34 cellular contexts compared by ENCODE assay signal in genomic region chr19:34151439-34151838, GRCh38. TPM values are rescaled to one million over a fixed set of nuclear protein-coding genes. Genes with fewer than 3 reads are reported as not detected.
DNase-seq lines count a peak whose midpoint lies in the region; ATAC-seq, FAIRE-seq and TF ChIP-seq lines count a peak whose summit lies in the region.
"Had no signal": no experiment of that assay in that cellular context is flagged by ENCODE, and none has a peak within 500 bp of the region (broad histone marks: within the 10 kb centered on the region; RNA-seq: fewer than 3 reads in every experiment).

No MANE protein-coding gene starts in this region.

- FAIRE-seq in A549 (lab: Jason Lieb, UNC) (peak; percentile 67), GM18507 (lab: Jason Lieb, UNC) (peak; percentile 33), K562 (lab: Jason Lieb, UNC) (no peak)
- FAIRE-seq: A204.1, D721Med had no signal

- H3K27ac ChIP-seq in A549 (no peak overlapping the region), HEK293 (ENCODE audit: extremely low read depth, low read depth, low read length) (no peak overlapping the region), K562 (ENCODE audit: extremely low read depth, low read depth, low read length) (no peak overlapping the region), mesendoderm (ENCODE audit: low read depth, low read length) (no peak overlapping the region)
- H3K27ac ChIP-seq: 22Rv1; BLaER1; BLaER1 treated with 17β-estradiol and CSF1 and Interleukin-3, amounts not matched to agents 10 nM and 100 nM; C4-2B had no signal

- TF ChIP-seq POLR2A in A549 (IDR thresholded peaks at IDR 0.05; ENCODE audit: low read length): no peak
- TF ChIP-seq POLR2A in K562 (conservative IDR thresholded peaks at IDR 0.05): no peak

- H4K8ac ChIP-seq in mesendoderm (ENCODE audit: low read depth, low read length): no peak overlapping the region

- H2BK5ac ChIP-seq in mesendoderm (ENCODE audit: low read length): no peak overlapping the region

- H3K9me3 ChIP-seq in A549 (no peaks in the 10 kb centered on the region), HEK293 (ENCODE audit: control insufficient read depth, insufficient read depth, low read depth, low read length) (no peaks in the 10 kb centered on the region), K562 (replicated peaks; ENCODE audit: control insufficient read depth, insufficient read depth, low read depth, low read length) (no peaks in the 10 kb centered on the region)
- H3K9me3 ChIP-seq: BE2C; BLaER1; BLaER1 treated with 17β-estradiol and CSF1 and Interleukin-3, amounts not matched to agents 10 nM and 100 nM; Caco-2 had no signal

- H3K4me1 ChIP-seq in A549 (no peaks in the 10 kb centered on the region), HEK293 (ENCODE audit: control insufficient read depth, insufficient read depth, low read length) (no peaks in the 10 kb centered on the region), K562 (replicated peaks in 1 of 2; ENCODE audit: control insufficient read depth in 2 of 2, insufficient read depth in 2 of 2, low read length in 2 of 2) (no peaks in the 10 kb centered on the region), mesendoderm (ENCODE audit: control insufficient read depth, low read depth, low read length) (no peaks in the 10 kb centered on the region)
- H3K4me1 ChIP-seq: BE2C; BLaER1; BLaER1 treated with 17β-estradiol and CSF1 and Interleukin-3, amounts not matched to agents 10 nM and 100 nM; Caco-2 had no signal

- H3K4me2 ChIP-seq in A549: no peak overlapping the region
- no peak overlapping the region for H3K4me2 ChIP-seq in K562 (ENCODE audit: insufficient read depth, low read length)
- H3K4me2 ChIP-seq in mesendoderm (ENCODE audit: low read length): no peak overlapping the region
- H3K4me2 ChIP-seq: BLaER1; BLaER1 treated with 17β-estradiol and CSF1 and Interleukin-3, amounts not matched to agents 10 nM and 100 nM had no signal

- H3K23ac ChIP-seq in mesendoderm (ENCODE audit: low read length): no peak overlapping the region

- ATAC-seq in A549 (no peak), K562 (no peak)
- ATAC-seq: CD8-positive, alpha-beta T cell had no signal

- WGBS in A549 (ENCODE audit: missing lambda C conversion rate): 65% methylated on average over 5 of the region's 5 CpGs
- 24% methylated on average over 5 of the region's 5 CpGs for WGBS in K562 (ENCODE audit: insufficient coverage, low coverage, missing lambda C conversion rate)
- WGBS in mesendoderm (ENCODE audit: extremely low coverage, insufficient coverage, low lambda C conversion rate): no CpG with 5 or more reads among the region's 5 CpGs

- H2BK15ac ChIP-seq in mesendoderm (replicated peaks; ENCODE audit: low read depth): no peak overlapping the region

- H3K36me3 ChIP-seq in HEK293 (ENCODE audit: control insufficient read depth in 2 of 2, insufficient read depth in 1 of 2, low read length in 2 of 2) (no peaks in the 10 kb centered on the region; a peak in 1 of 3 replicates), K562 (ENCODE audit: control insufficient read depth, insufficient read depth, low read length) (no peaks in the 10 kb centered on the region), mesendoderm (ENCODE audit: control insufficient read depth, insufficient read depth, low read length) (no peaks in the 10 kb centered on the region)
- H3K36me3 ChIP-seq: BE2C; BLaER1; BLaER1 treated with 17β-estradiol and CSF1 and Interleukin-3, amounts not matched to agents 10 nM and 100 nM had no signal

- no peak overlapping the region for H3K18ac ChIP-seq in mesendoderm (ENCODE audit: low read length)

- POLR2A ChIA-PET in A549 (lab: Yijun Ruan, JAX): interaction anchor here (0.5 to 1.3 kb wide), 2 partner anchors 17 to 23 kb away, joined by 3 to 4 read pairs; no protein-coding TSS in a partner anchor
- POLR2A ChIA-PET in HEK293 (lab: Yijun Ruan, JAX): no interaction called here
- POLR2A ChIA-PET in K562 (lab: Yijun Ruan, JAX): interaction anchor here (0.6 to 0.7 kb wide), 2 partner anchors 9 to 13 kb away, joined by 3 read pairs; no protein-coding TSS in a partner anchor

- no peak overlapping the region for H3K4ac ChIP-seq in mesendoderm (ENCODE audit: low read depth, low read length)

- CTCF ChIA-PET in A549 (lab: Yijun Ruan, JAX): interaction anchor here (0.6 to 13.1 kb wide), 5 partner anchors 110 to 743 kb away, joined by 3 to 258 read pairs (median 5); no protein-coding TSS in a partner anchor
- CTCF ChIA-PET in HEK293 (lab: Yijun Ruan, JAX): interaction anchor here (0.6 to 10.8 kb wide), 9 partner anchors 32 to 379 kb away, joined by 3 to 110 read pairs (median 4); no protein-coding TSS in a partner anchor
- CTCF ChIA-PET in K562 (lab: Yijun Ruan, JAX; ENCODE audit: low intra/inter-chr PET ratio): no interaction called here

- no peak overlapping the region for H4K5ac ChIP-seq in mesendoderm (ENCODE audit: low read length)

- H4K20me1 ChIP-seq in K562 (replicated peaks; ENCODE audit: control insufficient read depth, insufficient read depth, low read length): no peaks in the 10 kb centered on the region
- H4K20me1 ChIP-seq: BLaER1; BLaER1 treated with 17β-estradiol and CSF1 and Interleukin-3, amounts not matched to agents 10 nM and 100 nM had no signal

- intact Hi-C loops in K562 (cut with micrococcal nuclease): no loop called here

- no peak overlapping the region for H2AFZ ChIP-seq in K562 (ENCODE audit: low read depth, low read length)

- no peak overlapping the region for H3K4me3 ChIP-seq in A549
- no peak overlapping the region for H3K4me3 ChIP-seq in HEK293 (ENCODE audit: low read depth, low read length)
- H3K4me3 ChIP-seq in K562: no peak overlapping the region
- H3K4me3 ChIP-seq in mesendoderm (ENCODE audit: low read length): no peak overlapping the region
- H3K4me3 ChIP-seq: BLaER1; BLaER1 treated with 17β-estradiol and CSF1 and Interleukin-3, amounts not matched to agents 10 nM and 100 nM had no signal

- in situ Hi-C loops in K562 (cut with MboI): no loop called here

- no peak overlapping the region for H2AK5ac ChIP-seq in mesendoderm (ENCODE audit: low read length)

- H3K9me1 ChIP-seq in K562 (ENCODE audit: control insufficient read depth, insufficient read depth, low read length): no peaks in the 10 kb centered on the region

- no TSS peak for BruUV-seq in K562 (replicated peaks; lab: Mats Ljungman, UMichigan)

- no peak for TF ChIP-seq RAD21 in A549 (conservative IDR thresholded peaks at IDR 0.05 in 1 of 2, IDR thresholded peaks at IDR 0.05 in 1 of 2)
- TF ChIP-seq RAD21 in K562 (CRISPR knock-in tag; conservative IDR thresholded peaks at IDR 0.05 in 1 of 2, IDR thresholded peaks at IDR 0.05 in 1 of 2): no peak

- H3K79me2 ChIP-seq in K562 (ENCODE audit: control insufficient read depth, insufficient read depth, low read length) (no peaks in the 10 kb centered on the region), mesendoderm (ENCODE audit: control insufficient read depth, insufficient read depth, low read length) (no peaks in the 10 kb centered on the region)

- peaks cover 0 to 2% of the 10 kb centered on the region in 2 experiments; a peak in 1 of 5 replicates for H3K27me3 ChIP-seq in K562 (ENCODE audit: control insufficient read depth in 2 of 2, insufficient read depth in 2 of 2, low read length in 2 of 2)
- H3K27me3 ChIP-seq in mesendoderm (ENCODE audit: insufficient read depth, low read length, poor library complexity): no peaks in the 10 kb centered on the region
- H3K27me3 ChIP-seq: BE2C; BLaER1; BLaER1 treated with 17β-estradiol and CSF1 and Interleukin-3, amounts not matched to agents 10 nM and 100 nM had no signal

- no peak overlapping the region for H3K56ac ChIP-seq in mesendoderm (ENCODE audit: low read length)

- no peaks in the 10 kb centered on the region for H3K79me1 ChIP-seq in mesendoderm (ENCODE audit: low read length)

- H3K9ac ChIP-seq in K562 (ENCODE audit: insufficient read depth in 1 of 2, low read depth in 2 of 2, low read length in 2 of 2) (no peak overlapping the region), mesendoderm (ENCODE audit: low read length) (no peak overlapping the region)
- H3K9ac ChIP-seq: BLaER1; BLaER1 treated with 17β-estradiol and CSF1 and Interleukin-3, amounts not matched to agents 10 nM and 100 nM had no signal

- TF ChIP-seq CTCF in A549 (IDR thresholded peaks at IDR 0.05) (no peak), HEK293 (tag by site-specific recombination; IDR thresholded peaks at IDR 0.05) (no peak), K562 (IDR thresholded peaks at IDR 0.05 in 2 of 3, conservative IDR thresholded peaks at IDR 0.05 in 1 of 3; ENCODE audit: insufficient read depth in 2 of 3, low read depth in 1 of 3, low read length in 3 of 3) (no peak)

- no peak for DNase-seq in A549 (ENCODE audit: low read depth in 1 of 2, low spot score in 1 of 2)
- DNase-seq in GM18507 (ENCODE audit: extremely low spot score, insufficient read length, low read depth): no peak
- DNase-seq in K562 (ENCODE audit: extremely low read depth in 1 of 4, low spot score in 3 of 4): no peak
- DNase-seq in activated naive CD4-positive, alpha-beta T cell treated with Interleukin-2 at 50 U/mL for 16 hours: no peak
- DNase-seq in dedifferentiated amniotic fluid mesenchymal stem cell (ENCODE audit: extremely low spot score): no peak
- DNase-seq in HK-2 (ENCODE audit: unreplicated experiment): no peak
- no peak for DNase-seq in mesendoderm
- DNase-seq: 8988T; ACHN; AML-193; BE2C; C1 segment of cervical spinal cord; Caco-2; Calu3; CD4-positive, alpha-beta memory T cell; CD4-positive, alpha-beta T cell; CD4-positive, CD25-positive, alpha-beta regulatory T cell; CD8-positive, alpha-beta memory T cell; CD8-positive, alpha-beta T cell; COR-L47; DMS 273 treated with DMSO at 0.1 percent for 48 hours; DMS153; DMS53; DMS79; DMS79 treated with DMSO at 0.1 percent for 48 hours; DND-41; EL had no signal

- TF ChIP-seq EP300 in A549 (IDR thresholded peaks at IDR 0.05) (no peak), K562 (IDR thresholded peaks at IDR 0.05; ENCODE audit: low read length) (no peak)

- no peak overlapping the region for H2BK120ac ChIP-seq in mesendoderm (ENCODE audit: low read depth, low read length)

RNA-seq across cellular contexts. Expression of gene LSM14A, which starts 20.9 kb away (rescaled TPM):
- 264 and 278 TPM in 2 replicates for polyA plus RNA-seq in A549 (2011; rRNA removed)
- 272 and 304 TPM in 2 replicates for polyA plus RNA-seq in A549 (2012; cell fraction: cytosol; rRNA removed)
- 99.0 and 113 TPM in 2 replicates for polyA plus RNA-seq in A549 (2012; cell fraction: nucleus; rRNA removed)
- 227 to 253 TPM (median 241 TPM) in 3 replicates for polyA plus RNA-seq in A549 (2017; fragmentation: RNase III; extraction: RNeasy Plus Mini Kit Qiagen cat#74134 plus additional on column Dnase treatment)
- 269 and 305 TPM in 2 replicates for polyA minus RNA-seq in A549 (2011; rRNA and poly(A)+ RNA removed)
- 64.2 and 98.3 TPM in 2 replicates for total RNA-seq in K562 (2011; cell fraction: chromatin; rRNA removed; ENCODE audit: low replicate concordance)
- 52.0 and 54.5 TPM in 2 replicates for total RNA-seq in K562 (2011; cell fraction: nucleolus; rRNA removed)
- total RNA-seq in K562 (2011; cell fraction: nucleoplasm; rRNA removed): 63.2 and 73.9 TPM in 2 replicates
- total RNA-seq in K562 (2014; rRNA removed): 95.1 and 111 TPM in 2 replicates
- total RNA-seq in K562 (2014; rRNA removed; fragmentation: Illumina TruSeq; extraction: Trizol): 86.6 and 88.2 TPM in 2 replicates
- 90.7 and 93.9 TPM in 2 replicates for total RNA-seq in K562 (2015; rRNA removed; fragmentation: Illumina TruSeq; extraction: Trizol)
- total RNA-seq in K562 (2021): 78.5 and 95.2 TPM in 2 replicates
- 118 and 129 TPM in 2 replicates for polyA plus RNA-seq in K562 (2011; rRNA removed)
- 116 and 133 TPM in 2 replicates for polyA plus RNA-seq in K562 (2011; cell fraction: cytosol; rRNA removed)
- polyA plus RNA-seq in K562 (2011; cell fraction: nucleus; rRNA removed): 41.7 and 49.3 TPM in 2 replicates
- polyA plus RNA-seq in K562 (2012): 90.9 and 131 TPM in 2 replicates
- 95.7 and 105 TPM in 2 replicates for polyA plus RNA-seq in K562 (2014; fragmentation: Illumina TruSeq; extraction: Trizol)
- 10 to 100 TPM; 19.5 to 25.7 TPM for polyA plus RNA-seq in K562 (2014; fragmentation: Nextera tagmentation; extraction: Ambion mirVana)
- polyA plus RNA-seq in K562 (2014; rRNA removed): 150 and 179 TPM in 2 replicates
- 160 and 181 TPM in 2 replicates for polyA minus RNA-seq in K562 (2011; rRNA and poly(A)+ RNA removed)
- 57.2 and 71.0 TPM in 2 replicates for polyA minus RNA-seq in K562 (2011; cell fraction: cytosol; rRNA and poly(A)+ RNA removed)
- 53.3 and 75.0 TPM in 2 replicates for polyA minus RNA-seq in K562 (2011; cell fraction: nucleus; rRNA and poly(A)+ RNA removed)
- 150 TPM for polyA plus RNA-seq in mesendoderm (2013, experiment 1 of 2)
- polyA plus RNA-seq in mesendoderm (2013, experiment 2 of 2): 147 TPM
